ENCODE assay signal across 8 cellular contexts in genomic region chr12:123387508-123388217, GRCh38. TPM values are rescaled to one million over a fixed set of nuclear protein-coding genes. Genes with fewer than 3 reads are reported as not detected.
DNase-seq lines count a peak whose midpoint lies in the region; FAIRE-seq and TF ChIP-seq lines count a peak whose summit lies in the region.

No MANE protein-coding gene starts in this region.

- WGBS in prostate gland: 66% methylated on average over 8 of the region's 8 CpGs

- no peaks in the 10 kb centered on the region for H3K9me1 ChIP-seq in endothelial cell of umbilical vein (replicated peaks; ENCODE audit: control insufficient read depth, extremely low read depth, insufficient read depth, low read length)

- FAIRE-seq in endothelial cell of umbilical vein (lab: Jason Lieb, UNC): no peak

- DNase-seq in RWPE1 (ENCODE audit: low spot score) (no peak), endothelial cell of umbilical vein (ENCODE audit: low read depth, low spot score) (peak; percentile 12), prostate gland (ENCODE audit: low spot score) (no peak), NCI-H1417 treated with DMSO at 0.1 percent for 48 hours (lab: John Stamatoyannopoulos, UW) (no peak), SW 1271 (lab: John Stamatoyannopoulos, UW) (no peak), NCI-H2081 treated with DMSO at 0.1 percent for 48 hours (lab: John Stamatoyannopoulos, UW) (no peak)
- DNase-seq in activated CD4-positive, alpha-beta T cell treated with anti-CD3 and anti-CD28 coated beads for 48 hours: no peak

- dilution Hi-C loops in endothelial cell of umbilical vein (cut with MboI; ENCODE audit: extremely low pct_ligation_motif_present, low sequenced_read_pairs): no loop called here

- TF ChIP-seq POLR2A in endothelial cell of umbilical vein (IDR thresholded peaks at IDR 0.05; ENCODE audit: low read depth, low read length): no peak
- TF ChIP-seq POLR2A in prostate gland (IDR thresholded peaks at IDR 0.05): no peak

- no peaks in the 10 kb centered on the region for H3K9me3 ChIP-seq in ES-I3 (ENCODE audit: control insufficient read depth, insufficient read depth, low read length)
- no peaks in the 10 kb centered on the region for H3K9me3 ChIP-seq in endothelial cell of umbilical vein (replicated peaks; ENCODE audit: control insufficient read depth, insufficient read depth, low read length)
- H3K9me3 ChIP-seq in prostate gland: no peaks in the 10 kb centered on the region

- H3K36me3 ChIP-seq in ES-I3 (ENCODE audit: insufficient read depth, low read length): peaks cover 16% of the 10 kb centered on the region; the same call in 1 of the 2 replicates
- peaks cover 8 to 11% of the 10 kb centered on the region in 2 experiments for H3K36me3 ChIP-seq in endothelial cell of umbilical vein (ENCODE audit: control insufficient read depth in 2 of 2, extremely low read depth in 1 of 2, insufficient read depth in 2 of 2, low read length in 2 of 2)
- H3K36me3 ChIP-seq in prostate gland: no peaks in the 10 kb centered on the region

- H3K4me1 ChIP-seq in ES-I3 (ENCODE audit: insufficient read depth, low read length) (peaks cover 18% of the 10 kb centered on the region), endothelial cell of umbilical vein (ENCODE audit: control insufficient read depth, extremely low read depth, insufficient read depth, low read length) (peaks cover 36% of the 10 kb centered on the region), prostate gland (replicated peaks) (peaks cover 28% of the 10 kb centered on the region)

- H3K27me3 ChIP-seq in endothelial cell of umbilical vein (ENCODE audit: control insufficient read depth in 2 of 2, insufficient read depth in 2 of 2, low read length in 2 of 2) (no peaks in the 10 kb centered on the region), prostate gland (replicated peaks; ENCODE audit: insufficient read depth) (no peaks in the 10 kb centered on the region)

- H2AFZ ChIP-seq in endothelial cell of umbilical vein (ENCODE audit: low read depth, low read length): no peak overlapping the region

- TF ChIP-seq CTCF in RWPE1 (conservative IDR thresholded peaks at IDR 0.05; ENCODE audit: low read depth) (no peak), endothelial cell of umbilical vein (IDR thresholded peaks at IDR 0.05; ENCODE audit: extremely low read depth in 1 of 2, insufficient read depth in 1 of 2, low read depth in 1 of 2, low read length in 2 of 2) (no peak), prostate gland (IDR thresholded peaks at IDR 0.05) (peak in 1 of 4 experiments; percentile 4)

- H3K4me3 ChIP-seq in endothelial cell of umbilical vein (replicated peaks in 1 of 3; ENCODE audit: insufficient read depth in 1 of 3, low read depth in 1 of 3, low read length in 3 of 3) (peak overlapping the region in 1 of 3 experiments; percentile 33), prostate gland (peak overlapping the region; percentile 46 to 47)

- BruUV-seq in endothelial cell of umbilical vein (replicated peaks; lab: Mats Ljungman, UMichigan): no TSS peak

- CTCF ChIA-PET in RWPE1 (lab: Yijun Ruan, JAX) (interaction anchor here (0.6 to 1.3 kb wide), 2 partner anchors 22 to 1226 kb away, joined by 3 to 4 read pairs; partner anchors contain the start of gene SBNO1), endothelial cell of umbilical vein (lab: Charles Lee) (interaction anchor here (1.5 to 1.7 kb wide), 4 partner anchors 9 to 194 kb away, joined by 4 to 6 read pairs (median 5); no protein-coding TSS in a partner anchor)

- H3K79me2 ChIP-seq in endothelial cell of umbilical vein (ENCODE audit: control insufficient read depth, insufficient read depth, low read length): peaks cover 49% of the 10 kb centered on the region

- H3K4me2 ChIP-seq in endothelial cell of umbilical vein (ENCODE audit: insufficient read depth, low read length): peak overlapping the region; percentile 46

- intact Hi-C loops in endothelial cell of umbilical vein (cut with micrococcal nuclease) (loop anchor here (1.0 kb wide), 1 partner anchor 22 kb away; no protein-coding TSS in a partner anchor), prostate gland (cut with DNase I) (no loop called here)

- no peaks in the 10 kb centered on the region for H4K20me1 ChIP-seq in endothelial cell of umbilical vein (replicated peaks; ENCODE audit: control insufficient read depth, extremely low read depth, insufficient read depth, low read length)

- H3K27ac ChIP-seq in RWPE1: peak overlapping the region; percentile 87
- H3K27ac ChIP-seq in endothelial cell of umbilical vein (ENCODE audit: insufficient read depth, low read depth, low read length): peak overlapping the region; percentile 39
- H3K27ac ChIP-seq in prostate gland: peak overlapping the region; percentile 90 to 91

- POLR2A ChIA-PET in RWPE1 (lab: Yijun Ruan, JAX; ENCODE audit: low non-redundant PET) (no interaction called here), endothelial cell of umbilical vein (lab: Charles Lee) (no interaction called here)

- H3K9ac ChIP-seq in ES-I3 (ENCODE audit: low read depth, low read length) (peak overlapping the region; percentile 64; the same call in 1 of the 2 replicates), endothelial cell of umbilical vein (replicated peaks; ENCODE audit: extremely low read depth, insufficient read depth, low read length) (peak overlapping the region; percentile 44)

TF ChIP-seq in endothelial cell of umbilical vein, 7 proteins besides CTCF, POLR2A, EP300 and RAD21:
- TF ChIP-seq GATA2 (IDR thresholded peaks at IDR 0.05; ENCODE audit: insufficient read depth, insufficient read length, low read depth, low read length) (no peak), EZH2 (IDR thresholded peaks at IDR 0.05; ENCODE audit: borderline replicate concordance, low read depth, low read length, severe bottlenecking) (no peak), FOS (IDR thresholded peaks at IDR 0.05; ENCODE audit: borderline replicate concordance, insufficient read depth, low read length) (no peak), MYC (IDR thresholded peaks at IDR 0.05; ENCODE audit: low read depth, low read length) (no peak), POLR2AphosphoS5 (IDR thresholded peaks at IDR 0.05; ENCODE audit: insufficient read depth, low read depth, low read length) (no peak), MAX (IDR thresholded peaks at IDR 0.05; ENCODE audit: insufficient read depth, insufficient read length) (no peak), JUN (IDR thresholded peaks at IDR 0.05; ENCODE audit: borderline replicate concordance, insufficient read depth, insufficient read length, low read depth) (no peak)

RNA-seq across cellular contexts. Expression of gene KMT5A, which starts 3.7 kb away (rescaled TPM):
- total RNA-seq in endothelial cell of umbilical vein: 75.4 and 77.4 TPM in 2 replicates
- 22.3 and 26.1 TPM in 2 replicates for polyA plus RNA-seq in endothelial cell of umbilical vein
- 33.6 and 34.2 TPM in 2 replicates for polyA plus RNA-seq in endothelial cell of umbilical vein (2011; cell fraction: cytosol; rRNA removed)
- polyA plus RNA-seq in endothelial cell of umbilical vein (2011; cell fraction: nucleus; rRNA removed): 57.6 and 75.5 TPM in 2 replicates
- polyA plus RNA-seq in endothelial cell of umbilical vein (2012): 52.7 and 58.3 TPM in 2 replicates
- polyA minus RNA-seq in endothelial cell of umbilical vein: 22.1 and 25.0 TPM in 2 replicates
- polyA minus RNA-seq in endothelial cell of umbilical vein (2011; cell fraction: cytosol; rRNA and poly(A)+ RNA removed): 26.3 TPM
- polyA minus RNA-seq in endothelial cell of umbilical vein (2011; cell fraction: nucleus; rRNA and poly(A)+ RNA removed): 27.6 and 37.4 TPM in 2 replicates
- 10 to 100 TPM; 47.3 to 61.9 TPM for total RNA-seq in prostate gland

RNA-seq across cellular contexts. Expression of gene SBNO1, which starts 23.0 kb away (rescaled TPM):
- 32.5 and 34.2 TPM in 2 replicates for total RNA-seq in endothelial cell of umbilical vein
- polyA plus RNA-seq in endothelial cell of umbilical vein: 3.8 and 4.8 TPM in 2 replicates
- polyA plus RNA-seq in endothelial cell of umbilical vein (2011; cell fraction: cytosol; rRNA removed): 4.8 and 5.0 TPM in 2 replicates
- polyA plus RNA-seq in endothelial cell of umbilical vein (2011; cell fraction: nucleus; rRNA removed): 8.7 and 10.2 TPM in 2 replicates
- 17.1 and 24.4 TPM in 2 replicates for polyA plus RNA-seq in endothelial cell of umbilical vein (2012)
- polyA minus RNA-seq in endothelial cell of umbilical vein: 18.1 and 21.6 TPM in 2 replicates
- 15.8 TPM for polyA minus RNA-seq in endothelial cell of umbilical vein (2011; cell fraction: cytosol; rRNA and poly(A)+ RNA removed)
- 10.6 and 14.2 TPM in 2 replicates for polyA minus RNA-seq in endothelial cell of umbilical vein (2011; cell fraction: nucleus; rRNA and poly(A)+ RNA removed)
- total RNA-seq in prostate gland: 10 to 100 TPM; 22.6 to 53.3 TPM

RNA-seq across cellular contexts. Expression of gene RILPL2, which starts 48.8 kb away (rescaled TPM):
- total RNA-seq in endothelial cell of umbilical vein (4.6 and 7.2 TPM in 2 replicates), prostate gland (1 to 10 TPM; 8.3 to 8.6 TPM)
- polyA plus RNA-seq in endothelial cell of umbilical vein: 3.0 and 3.3 TPM in 2 replicates
- 4.7 and 5.1 TPM in 2 replicates for polyA plus RNA-seq in endothelial cell of umbilical vein (2011; cell fraction: cytosol; rRNA removed)
- 2.3 and 2.6 TPM in 2 replicates for polyA plus RNA-seq in endothelial cell of umbilical vein (2011; cell fraction: nucleus; rRNA removed)
- 5.0 and 5.1 TPM in 2 replicates for polyA plus RNA-seq in endothelial cell of umbilical vein (2012)
- 1.8 and 2.3 TPM in 2 replicates for polyA minus RNA-seq in endothelial cell of umbilical vein
- polyA minus RNA-seq in endothelial cell of umbilical vein (2011; cell fraction: cytosol; rRNA and poly(A)+ RNA removed): 1.4 TPM
- 1.2 and 1.6 TPM in 2 replicates for polyA minus RNA-seq in endothelial cell of umbilical vein (2011; cell fraction: nucleus; rRNA and poly(A)+ RNA removed)

Comparison
In these comparisons a context has a peak if more than half of its experiments do, and no peak if none do; other contexts are left out.
1. H3K27ac ChIP-seq: peak in every context shown above with its lines; median percentile 90 in prostate gland; 87 in RWPE1; 39 in endothelial cell of umbilical vein.